In genomic region chr4:119498520-119498919, GRCh38 we compare ENCODE assay signal across 10 cellular contexts.
DNase-seq lines count a peak whose midpoint lies in the region; ATAC-seq and TF ChIP-seq lines count a peak whose summit lies in the region.
"Had no signal": no experiment of that assay in that cellular context is flagged by ENCODE, and none has a peak within 500 bp of the region (broad histone marks: within the 10 kb centered on the region; RNA-seq: fewer than 3 reads in every experiment).

No MANE protein-coding gene starts in this region.

- no peak overlapping the region for H3K27ac Mint-ChIP-seq in MCF 10A (ENCODE audit: low read depth, unreplicated experiment)

- BruUV-seq in MCF 10A (replicated peaks; lab: Mats Ljungman, UMichigan), result no TSS peak

- in situ Hi-C loops in astrocyte of the cerebellum (cut with HindIII; ENCODE audit: low sequenced_read_pairs), result no loop called here

- DNase-seq in NCI-H1092 (lab: John Stamatoyannopoulos, UW) (peak; percentile 67), astrocyte of the cerebellum (ENCODE audit: low read depth) (peak; percentile 31), iris pigment epithelial cell (ENCODE audit: low read depth) (peak; percentile 71), sigmoid colon (peak; percentile 75), MCF 10A (ENCODE audit: unreplicated experiment) (no peak), activated T-cell treated with anti-CD3 and anti-CD28 coated beads for 4 hours (no peak), WERI-Rb-1 (no peak)
- DNase-seq: SIG-M5 had no signal

- peaks cover 41% of the 10 kb centered on the region for H3K36me3 Mint-ChIP-seq in MCF 10A (ENCODE audit: insufficient read depth, unreplicated experiment)

- H3K4me3 ChIP-seq in astrocyte of the cerebellum (ENCODE audit: low read depth, low read length), result no peak overlapping the region
- H3K4me3 ChIP-seq in sigmoid colon, result no peak overlapping the region
- H3K4me3 ChIP-seq in WERI-Rb-1 (ENCODE audit: low read depth, low read length), result no peak overlapping the region
- H3K4me3 ChIP-seq: skin epidermis had no signal

- no peak overlapping the region for H3K4me3 Mint-ChIP-seq in MCF 10A (ENCODE audit: unreplicated experiment)

- H3K4me1 Mint-ChIP-seq in MCF 10A (ENCODE audit: insufficient read depth, unreplicated experiment), result no peaks in the 10 kb centered on the region

- TF ChIP-seq CTCF in astrocyte of the cerebellum (IDR thresholded peaks at IDR 0.05; ENCODE audit: low read depth, low read length, missing control alignments), result no peak
- TF ChIP-seq CTCF in sigmoid colon (IDR thresholded peaks at IDR 0.05), result no peak
- no peak for TF ChIP-seq CTCF in MCF 10A (IDR thresholded peaks at IDR 0.05; ENCODE audit: unreplicated experiment)
- no peak for TF ChIP-seq CTCF in WERI-Rb-1 (IDR thresholded peaks at IDR 0.05; ENCODE audit: low read depth, low read length)

- H3K27ac ChIP-seq in sigmoid colon (peak overlapping the region; percentile 42 to 68 (median 63)), WERI-Rb-1 (no peak overlapping the region)
- H3K27ac ChIP-seq: skin epidermis had no signal

- no peak for TF ChIP-seq POLR2A in sigmoid colon (IDR thresholded peaks at IDR 0.05)

- intact Hi-C loops in sigmoid colon (cut with DNase I) (no loop called here), MCF 10A (cut with micrococcal nuclease) (no loop called here)

- no peaks in the 10 kb centered on the region for H3K9me3 ChIP-seq in sigmoid colon
- no peaks in the 10 kb centered on the region for H3K9me3 ChIP-seq in WERI-Rb-1 (ENCODE audit: severe bottlenecking)

- H3K9me3 Mint-ChIP-seq in MCF 10A (ENCODE audit: unreplicated experiment), result no peaks in the 10 kb centered on the region

- peaks cover under 1 to 98% (median 26%) of the 10 kb centered on the region in 4 donors for H3K36me3 ChIP-seq in sigmoid colon
- peaks cover 63% of the 10 kb centered on the region for H3K36me3 ChIP-seq in WERI-Rb-1

- POLR2A ChIA-PET in MCF 10A (lab: Yijun Ruan, JAX), result no interaction called here

- H3K4me1 ChIP-seq in sigmoid colon, result peaks cover 0 to 17% (median 10%) of the 10 kb centered on the region in 4 donors

- H3K27me3 Mint-ChIP-seq in MCF 10A (ENCODE audit: insufficient read depth, unreplicated experiment), result no peaks in the 10 kb centered on the region

- whole genome bisulfite sequencing in sigmoid colon, 2 donors, result 80 to 81% methylated on average over 3 of the region's 3 CpGs

- no peak for ATAC-seq in GM19324 (IDR thresholded peaks at IDR 0.05; ENCODE audit: low FRiP score, unreplicated experiment)

- no peaks in the 10 kb centered on the region for H3K27me3 ChIP-seq in sigmoid colon
- H3K27me3 ChIP-seq in WERI-Rb-1 (ENCODE audit: insufficient read depth, low read depth, severe bottlenecking), result no peaks in the 10 kb centered on the region

- CTCF ChIA-PET in MCF 10A (lab: Yijun Ruan, JAX), result interaction anchor here (0.6 kb wide), 1 partner anchor 559 kb away, joined by 4 read pairs; no protein-coding TSS in a partner anchor

- TF ChIP-seq EP300 in sigmoid colon (IDR thresholded peaks at IDR 0.05), result peak in 1 of 4 donors; percentile 1

Comparison
In these comparisons a context has a peak if more than half of its experiments do, and no peak if none do; other contexts are left out.
1. DNase-seq: peak in NCI-H1092 (single experiment), astrocyte of the cerebellum (single experiment), iris pigment epithelial cell (single experiment) and sigmoid colon (single experiment); none in MCF 10A (single experiment), activated T-cell treated with anti-CD3 and anti-CD28 coated beads for 4 hours (single experiment) and WERI-Rb-1 (single experiment).